8 cellular contexts compared by ENCODE assay signal in genomic region chr6:13327691-13328075, GRCh38. TPM values are rescaled to one million over a fixed set of nuclear protein-coding genes. Genes with fewer than 3 reads are reported as not detected.
DNase-seq lines count a peak whose midpoint lies in the region; ATAC-seq and TF ChIP-seq lines count a peak whose summit lies in the region.

No MANE protein-coding gene starts in this region.

- H3K4me1 ChIP-seq in fibroblast of lung (ENCODE audit: control insufficient read depth, extremely low read depth, insufficient read depth, low read length) (no peaks in the 10 kb centered on the region), prostate gland (replicated peaks) (no peaks in the 10 kb centered on the region)

- H3K27ac Mint-ChIP-seq in activated T-cell treated with anti-CD3 and anti-CD28 coated beads, Interleukin-2, amount 50 U/mL, for 72 hours, result peak overlapping the region; percentile 93

- H3K9ac ChIP-seq in fibroblast of lung (ENCODE audit: insufficient read depth, low read length), result peak overlapping the region; percentile 81

- no peaks in the 10 kb centered on the region for H4K20me1 ChIP-seq in fibroblast of lung (ENCODE audit: control insufficient read depth, extremely low read depth, insufficient read depth, low read length)

- H3K4me2 ChIP-seq in fibroblast of lung (ENCODE audit: extremely low read depth, insufficient read depth, low read length), result peak overlapping the region; percentile 81

- no peak for TF ChIP-seq POLR2A in prostate gland (IDR thresholded peaks at IDR 0.05)

- in situ Hi-C loops in SK-MEL-5 (cut with HindIII; ENCODE audit: low pct_unique_long_range_greater_than_20kb, low sequenced_read_pairs), result no loop called here

- H3K27me3 ChIP-seq in fibroblast of lung (ENCODE audit: control insufficient read depth, insufficient read depth, low read length), result no peaks in the 10 kb centered on the region
- H3K27me3 ChIP-seq in prostate gland (replicated peaks; ENCODE audit: insufficient read depth), result no peaks in the 10 kb centered on the region

- H3K27me3 Mint-ChIP-seq in activated T-cell treated with anti-CD3 and anti-CD28 coated beads, Interleukin-2, amount 50 U/mL, for 72 hours (ENCODE audit: low read depth), result no peaks in the 10 kb centered on the region

- peak overlapping the region; percentile 91 to 96 for H3K4me3 Mint-ChIP-seq in activated T-cell treated with anti-CD3 and anti-CD28 coated beads, Interleukin-2, amount 50 U/mL, for 72 hours

- H3K9me3 ChIP-seq in fibroblast of lung (ENCODE audit: control insufficient read depth, insufficient read depth, low read depth, low read length), result no peaks in the 10 kb centered on the region
- H3K9me3 ChIP-seq in prostate gland, result no peaks in the 10 kb centered on the region

- H3K4me1 Mint-ChIP-seq in activated T-cell treated with anti-CD3 and anti-CD28 coated beads, Interleukin-2, amount 50 U/mL, for 72 hours (ENCODE audit: low read depth), result peaks cover 34% of the 10 kb centered on the region

- H2AFZ ChIP-seq in fibroblast of lung (ENCODE audit: low read length), result peak overlapping the region; percentile 62

- H3K36me3 ChIP-seq in fibroblast of lung (ENCODE audit: control insufficient read depth, insufficient read depth, low read length) (no peaks in the 10 kb centered on the region), prostate gland (no peaks in the 10 kb centered on the region)

- no peaks in the 10 kb centered on the region for H3K9me3 Mint-ChIP-seq in activated T-cell treated with anti-CD3 and anti-CD28 coated beads, Interleukin-2, amount 50 U/mL, for 72 hours

- H3K36me3 Mint-ChIP-seq in activated T-cell treated with anti-CD3 and anti-CD28 coated beads, Interleukin-2, amount 50 U/mL, for 72 hours (ENCODE audit: insufficient read depth in 2 of 2), result peaks cover 0 to 4% of the 10 kb centered on the region in 2 donors

- intact Hi-C loops in prostate gland (cut with DNase I), result loop anchor here (2.0 to 5.0 kb wide), 2 partner anchors 135 to 417 kb away; no protein-coding TSS in a partner anchor

- peaks cover 2% of the 10 kb centered on the region for H3K79me2 ChIP-seq in fibroblast of lung (ENCODE audit: control insufficient read depth, insufficient read depth, low read length)

- ATAC-seq in activated T-cell treated with anti-CD3 and anti-CD28 coated beads, Interleukin-2, amount 50 U/mL, for 72 hours (replicated peaks in 1 of 2), result peak; percentile 2 to 10

- peak in 1 of 2 donors; percentile 8 for DNase-seq in activated T-cell treated with anti-CD3 and anti-CD28 coated beads, Interleukin-2, amount 50 U/mL, for 72 hours
- DNase-seq in activated T-cell treated with anti-CD3 and anti-CD28 coated beads, Interleukin-2, amount 50 U/mL, for 1 hour, result no peak
- DNase-seq in SK-MEL-5 (ENCODE audit: low read depth, low spot score), result peak; percentile 92
- DNase-seq in fibroblast of lung (ENCODE audit: low read depth in 2 of 2), result no peak
- DNase-seq in prostate gland (ENCODE audit: low spot score), result no peak
- no peak for DNase-seq in GOT3 (lab: John Stamatoyannopoulos, UW)
- DNase-seq in stimulated activated CD4-positive, alpha-beta T cell treated with anti-CD3 and anti-CD28 coated beads, Interleukin-2, amount 100 ng/mL, for 48 hours, result no peak
- DNase-seq in germinal center (ENCODE audit: low spot score), result no peak

- H3K27ac ChIP-seq in fibroblast of lung (ENCODE audit: insufficient read depth, low read length), result peak overlapping the region; percentile 85
- peak overlapping the region; percentile 89 to 90 for H3K27ac ChIP-seq in prostate gland

- H3K4me3 ChIP-seq in fibroblast of lung (replicated peaks in 1 of 4; ENCODE audit: control extremely low read depth in 1 of 4, insufficient read depth in 1 of 4, low read depth in 3 of 4, low read length in 4 of 4) (peak overlapping the region; percentile 64 to 98 (median 90)), prostate gland (peak overlapping the region; percentile 74)

- TF ChIP-seq CTCF in fibroblast of lung (conservative IDR thresholded peaks at IDR 0.05 in 1 of 2, IDR thresholded peaks at IDR 0.05 in 1 of 2; ENCODE audit: low read depth in 1 of 2, low read length in 2 of 2) (no peak), prostate gland (IDR thresholded peaks at IDR 0.05) (no peak)

- WGBS in prostate gland, result under 1% methylated on average over 10 of the region's 10 CpGs

RNA-seq across cellular contexts. Expression of gene TBC1D7, which starts 0.7 kb away (rescaled TPM):
- 10 to 100 TPM; 20.3 to 22.8 TPM for total RNA-seq in activated T-cell treated with anti-CD3 and anti-CD28 coated beads, Interleukin-2, amount 50 U/mL, for 72 hours
- 1,012 and 1,069 TPM in 2 replicates for total RNA-seq in SK-MEL-5 (2014; rRNA removed; shearing (Covaris generic))
- 579 and 677 TPM in 2 replicates for polyA plus RNA-seq in SK-MEL-5 (2015; cell fraction: cytosol; rRNA removed)
- 1,086 and 1,093 TPM in 2 replicates for polyA plus RNA-seq in SK-MEL-5 (2015; cell fraction: nucleus; rRNA removed)
- total RNA-seq in fibroblast of lung (12.8 and 19.3 TPM in 2 replicates), prostate gland (10 to 100 TPM; 11.6 to 27.9 TPM)
- polyA plus RNA-seq in fibroblast of lung, result 24.5 and 31.1 TPM in 2 replicates
- 19.2 and 19.9 TPM in 2 replicates for polyA plus RNA-seq in fibroblast of lung (2012)
- polyA minus RNA-seq in fibroblast of lung (ENCODE audit: low replicate concordance), result 3.7 and 44.6 TPM in 2 replicates

Comparison
In these comparisons a context has a peak if more than half of its experiments do, and no peak if none do; other contexts are left out.
1. RNA of gene TBC1D7, which starts 0.7 kb away (total RNA-seq): 1,012 to 1,069 TPM in SK-MEL-5; 11.6 to 27.9 TPM in prostate gland, 20.3 to 22.8 TPM in activated T-cell treated with anti-CD3 and anti-CD28 coated beads, Interleukin-2, amount 50 U/mL, for 72 hours and 12.8 to 19.3 TPM in fibroblast of lung; every median in the first group is over 10 times any median in the second.